ENCODE assay signal across 19 cellular contexts in genomic region chr15:87961851-87962816, GRCh38.
"Had no signal": no experiment of that assay in that cellular context is flagged by ENCODE, and none has a peak within 500 bp of the region (broad histone marks: within the 10 kb centered on the region; RNA-seq: fewer than 3 reads in every experiment).

No MANE protein-coding gene starts in this region.

- DNase-seq: activated CD4-positive, alpha-beta T cell treated with anti-CD3 and anti-CD28 coated beads, Interleukin-2, amount 50 U/mL, for 1 hour; activated naive CD4-positive, alpha-beta T cell treated with anti-CD3 and anti-CD28 coated beads for 36 hours; activated naive CD8-positive, alpha-beta T cell treated with anti-CD3 and anti-CD28 coated beads, Interleukin-2, amount 50 U/mL, for 24 hours; activated T-cell treated with anti-CD3 and anti-CD28 coated beads for 4 hours; left ventricle myocardium inferior; nephron progenitor cell; psoas muscle; right lobe of liver; stimulated activated naive CD8-positive, alpha-beta T cell treated with anti-CD3 and anti-CD28 coated beads, Interleukin-15, amount 100 ng/mL, for 72 hours; testis; upper lobe of left lung had no signal

- H3K36me3 Mint-ChIP-seq: memory B cell had no signal

- ATAC-seq: activated CD4-positive, CD25-positive, alpha-beta regulatory T cell treated with anti-CD3 and anti-CD28 coated beads, Interleukin-2, amount 50 U/mL, for 24 hours; activated naive CD8-positive, alpha-beta T cell treated with anti-CD3 and anti-CD28 coated beads, Interleukin-2, amount 50 U/mL, for 24 hours; psoas muscle; right lobe of liver; stimulated activated naive CD8-positive, alpha-beta T cell treated with anti-CD3 and anti-CD28 coated beads, Interleukin-15, amount 100 ng/mL, for 72 hours had no signal

- H3K27me3 ChIP-seq: ascending aorta, breast epithelium, dorsolateral prefrontal cortex, right lobe of liver, testis, upper lobe of left lung had no signal

- H3K4me3 ChIP-seq: ascending aorta, breast epithelium, dorsolateral prefrontal cortex, hepatocyte, left ventricle myocardium inferior, psoas muscle, right lobe of liver, testis, upper lobe of left lung had no signal

- H3K9me3 Mint-ChIP-seq: activated naive CD4-positive, alpha-beta T cell treated with anti-CD3 and anti-CD28 coated beads for 36 hours; activated naive CD8-positive, alpha-beta T cell treated with anti-CD3 and anti-CD28 coated beads, Interleukin-2, amount 50 U/mL, for 24 hours; activated T-helper 2 cell treated with anti-CD3 and anti-CD28 coated beads, Interferon-gamma antibody, Interleukin-2, Interleukin-4, amounts not matched to agents 10 μg/mL and 5 μg/mL and 100 μg/mL, durations not matched to agents 14 hours and 24 hours and 36 hours; nephron progenitor cell; stimulated activated naive CD8-positive, alpha-beta T cell treated with anti-CD3 and anti-CD28 coated beads, Interleukin-15, amount 100 ng/mL, for 72 hours; T-helper 1 cell treated with Interleukin-12 subunit alpha and Interleukin-12 subunit beta and Interleukin-4 antibody, amounts not matched to agents 30 μg/mL and 1 μg/mL, for 36 hours had no signal

- H3K4me3 Mint-ChIP-seq: activated naive CD4-positive, alpha-beta T cell treated with anti-CD3 and anti-CD28 coated beads for 36 hours; activated naive CD8-positive, alpha-beta T cell treated with anti-CD3 and anti-CD28 coated beads, Interleukin-2, amount 50 U/mL, for 24 hours; memory B cell; nephron progenitor cell; stimulated activated naive CD8-positive, alpha-beta T cell treated with anti-CD3 and anti-CD28 coated beads, Interleukin-15, amount 100 ng/mL, for 72 hours; T-helper 1 cell treated with Interleukin-12 subunit alpha and Interleukin-12 subunit beta and Interleukin-4 antibody, amounts not matched to agents 30 μg/mL and 1 μg/mL, for 36 hours had no signal

- H3K27ac ChIP-seq: ascending aorta, breast epithelium, hepatocyte, left ventricle myocardium inferior, psoas muscle, right lobe of liver, testis, upper lobe of left lung had no signal

- H3K4me1 Mint-ChIP-seq: activated naive CD8-positive, alpha-beta T cell treated with anti-CD3 and anti-CD28 coated beads, Interleukin-2, amount 50 U/mL, for 24 hours; memory B cell; nephron progenitor cell; stimulated activated naive CD8-positive, alpha-beta T cell treated with anti-CD3 and anti-CD28 coated beads, Interleukin-15, amount 100 ng/mL, for 72 hours had no signal

- H3K4me1 ChIP-seq: breast epithelium, left ventricle myocardium inferior, psoas muscle, right lobe of liver, testis had no signal

- H3K9me3 ChIP-seq: ascending aorta, breast epithelium, left ventricle myocardium inferior, psoas muscle, right lobe of liver, testis, upper lobe of left lung had no signal

- H3K27ac Mint-ChIP-seq: activated naive CD4-positive, alpha-beta T cell treated with anti-CD3 and anti-CD28 coated beads for 36 hours; activated naive CD8-positive, alpha-beta T cell treated with anti-CD3 and anti-CD28 coated beads, Interleukin-2, amount 50 U/mL, for 24 hours; activated T-helper 2 cell treated with anti-CD3 and anti-CD28 coated beads, Interferon-gamma antibody, Interleukin-2, Interleukin-4, amounts not matched to agents 10 μg/mL and 5 μg/mL and 100 μg/mL, durations not matched to agents 14 hours and 24 hours and 36 hours; memory B cell; nephron progenitor cell; T-helper 1 cell treated with Interleukin-12 subunit alpha and Interleukin-12 subunit beta and Interleukin-4 antibody, amounts not matched to agents 30 μg/mL and 1 μg/mL, for 36 hours had no signal

- H3K36me3 ChIP-seq: ascending aorta, breast epithelium, left ventricle myocardium inferior, right lobe of liver, upper lobe of left lung had no signal

- H3K27me3 Mint-ChIP-seq: stimulated activated naive CD8-positive, alpha-beta T cell treated with anti-CD3 and anti-CD28 coated beads, Interleukin-15, amount 100 ng/mL, for 72 hours had no signal
